ENCODE assay signal across 9 cellular contexts in the genomic region with DNA sequence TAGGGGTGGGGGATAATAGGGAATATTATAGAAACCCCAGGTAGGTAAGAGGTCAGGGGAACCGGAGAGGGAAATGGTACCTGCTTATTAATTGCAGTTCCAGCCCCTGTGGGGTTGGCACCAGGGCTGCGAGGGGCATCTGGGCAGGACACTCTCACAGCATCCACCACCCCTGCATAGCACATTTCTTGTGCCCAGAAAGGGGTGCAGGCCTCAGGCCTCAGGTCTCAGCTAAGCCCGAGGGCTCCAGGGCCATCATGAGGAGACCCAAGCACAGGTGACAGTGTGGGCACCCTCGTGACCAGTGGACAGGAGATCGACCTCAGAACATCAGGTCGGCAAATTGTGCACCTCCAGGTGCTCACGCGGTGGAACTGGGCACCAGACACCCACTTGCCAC.
"Had no signal": no experiment of that assay in that cellular context is flagged by ENCODE, and none has a peak within 500 bp of the region (broad histone marks: within the 10 kb centered on the region; RNA-seq: fewer than 3 reads in every experiment).

No MANE protein-coding gene starts in this region.

- H3K4me2 ChIP-seq: GM23338 had no signal

- H2AFZ ChIP-seq: GM23248, GM23338 had no signal

- H3K4me3 Mint-ChIP-seq: GM23338, H9, HFFc6 had no signal

- DNase-seq: GM23248, GOT3, H7, H9, HCEC 1CT, HFFc6 had no signal

- H3K36me3 ChIP-seq: HAP-1 had no signal

- H3K4me3 ChIP-seq: GM23248, GM23338, HAP-1 had no signal

- H3K4me1 ChIP-seq: HAP-1 had no signal

- H3K9me3 Mint-ChIP-seq: HFFc6 had no signal

- ATAC-seq: GM23338, HCT116 had no signal

- H3K9ac ChIP-seq: GM23248 had no signal

- H3K4me1 Mint-ChIP-seq: GM23338, H9 had no signal

- H3K27ac ChIP-seq: GM23248 had no signal

- H3K27ac Mint-ChIP-seq: GM23338, H9, HFFc6 had no signal

- H3K9me3 ChIP-seq: HAP-1 had no signal
